In genomic region chr5:178213003-178213449, GRCh38 we compare ENCODE assay signal across 13 cellular contexts. TPM values are rescaled to one million over a fixed set of nuclear protein-coding genes. Genes with fewer than 3 reads are reported as not detected.
DNase-seq lines count a peak whose midpoint lies in the region; ATAC-seq and TF ChIP-seq lines count a peak whose summit lies in the region.
"Had no signal": no experiment of that assay in that cellular context is flagged by ENCODE, and none has a peak within 500 bp of the region (broad histone marks: within the 10 kb centered on the region; RNA-seq: fewer than 3 reads in every experiment).

No MANE protein-coding gene starts in this region.

- H3K9me2 ChIP-seq in HCT116 (ENCODE audit: insufficient read depth): no peaks in the 10 kb centered on the region

- H3K4me1 Mint-ChIP-seq in CD4-positive, alpha-beta memory T cell: peaks cover 13 to 23% (median 19%) of the 10 kb centered on the region in 4 donors
- H3K4me1 Mint-ChIP-seq in activated CD8-positive, alpha-beta memory T cell treated with anti-CD3 and anti-CD28 coated beads, Interleukin-2, amount 10 ng/mL, durations not matched to agents 7 days and 5 days: peaks cover 22% of the 10 kb centered on the region
- peaks cover 22% of the 10 kb centered on the region for H3K4me1 Mint-ChIP-seq in Calu3 (ENCODE audit: low read depth, unreplicated experiment)

- no peak overlapping the region for H3K4me2 ChIP-seq in HCT116 (ENCODE audit: low read length)

- TF ChIP-seq POLR2A in HCT116 (IDR thresholded peaks at IDR 0.05; ENCODE audit: borderline replicate concordance, extremely low read depth, insufficient read depth, insufficient read length): no peak

- peaks cover 0 to 2% (median 0%) of the 10 kb centered on the region in 8 donors for H3K9me3 Mint-ChIP-seq in CD4-positive, alpha-beta memory T cell
- H3K9me3 Mint-ChIP-seq in activated CD8-positive, alpha-beta memory T cell treated with anti-CD3 and anti-CD28 coated beads, Interleukin-2, amount 10 ng/mL, durations not matched to agents 7 days and 5 days (ENCODE audit: low read depth): no peaks in the 10 kb centered on the region
- H3K9me3 Mint-ChIP-seq in Calu3 (ENCODE audit: low read depth, unreplicated experiment): no peaks in the 10 kb centered on the region

- H3K27ac ChIP-seq in CD4-positive, alpha-beta memory T cell (ENCODE audit: low read depth, low read length): no peak overlapping the region
- H3K27ac ChIP-seq in HCT116 (ENCODE audit: low read depth, low read length): no peak overlapping the region

- no peaks in the 10 kb centered on the region for H3K9me3 ChIP-seq in CD4-positive, alpha-beta memory T cell (ENCODE audit: control insufficient read depth in 1 of 2, low read length in 2 of 2)
- no peaks in the 10 kb centered on the region for H3K9me3 ChIP-seq in HCT116 (ENCODE audit: control insufficient read depth in 1 of 2, insufficient read depth in 1 of 2, low read depth in 1 of 2, low read length in 2 of 2)
- H3K9me3 ChIP-seq in mucosa of descending colon: no peaks in the 10 kb centered on the region

- intact Hi-C loops in CD4-positive, alpha-beta memory T cell (cut with micrococcal nuclease): no loop called here
- intact Hi-C loops in HCT116 (cut with micrococcal nuclease) (no loop called here), mucosa of descending colon (cut with DNase I, micrococcal nuclease) (no loop called here), Calu3 (cut with micrococcal nuclease; ENCODE audit: unreplicated experiment) (no loop called here)

- H3K79me2 ChIP-seq in HCT116 (ENCODE audit: insufficient read depth, low read length): peaks cover 46% of the 10 kb centered on the region

- POLR2A ChIA-PET in CD4-positive, alpha-beta memory T cell (lab: Charles Lee; ENCODE audit: partially characterized antibody): interaction anchor here (1.2 to 2.1 kb wide), 3 partner anchors 8 to 18 kb away, joined by 4 to 9 read pairs (median 6); partner anchors contain the start of gene HNRNPAB
- POLR2A ChIA-PET in HCT116 (lab: Charles Lee): interaction anchor here (1.5 kb wide), 1 partner anchor 9 kb away, joined by 6 read pairs; the partner anchor contains the start of gene HNRNPAB

- RAD21 ChIA-PET in HCT116 (lab: Charles Lee; ENCODE audit: low non-redundant PET in 1 of 2, low total read pairs in 2 of 2, uncharacterized antibody in 2 of 2, unreplicated experiment in 2 of 2): no interaction called here

- H3K4me3 ChIP-seq in CD4-positive, alpha-beta memory T cell (ENCODE audit: low read length in 2 of 2): no peak overlapping the region
- H3K4me3 ChIP-seq in HCT116 (replicated peaks in 1 of 2; ENCODE audit: low read depth in 1 of 2, low read length in 2 of 2) (no peak overlapping the region), mucosa of descending colon (no peak overlapping the region)

- H3K27me3 Mint-ChIP-seq in CD4-positive, alpha-beta memory T cell: no peaks in the 10 kb centered on the region
- H3K27me3 Mint-ChIP-seq in activated CD8-positive, alpha-beta memory T cell treated with anti-CD3 and anti-CD28 coated beads, Interleukin-2, amount 10 ng/mL, durations not matched to agents 7 days and 5 days: no peaks in the 10 kb centered on the region
- H3K27me3 Mint-ChIP-seq in Calu3 (ENCODE audit: unreplicated experiment): no peaks in the 10 kb centered on the region

- no peak for TF ChIP-seq RAD21 in HCT116 (IDR thresholded peaks at IDR 0.05; ENCODE audit: low read depth)

- peaks cover 13% of the 10 kb centered on the region for H3K4me1 ChIP-seq in CD4-positive, alpha-beta memory T cell (ENCODE audit: insufficient read depth, low read length)
- H3K4me1 ChIP-seq in HCT116 (ENCODE audit: control insufficient read depth in 1 of 2, insufficient read depth in 2 of 2, low read length in 2 of 2): peaks cover 3 to 14% of the 10 kb centered on the region in 2 experiments; a peak in 3 of 4 replicates
- H3K4me1 ChIP-seq in mucosa of descending colon (ENCODE audit: low read depth): peaks cover 64% of the 10 kb centered on the region

- TF ChIP-seq CTCF in HCT116 (IDR thresholded peaks at IDR 0.05 in 2 of 3, conservative IDR thresholded peaks at IDR 0.05 in 1 of 3; ENCODE audit: borderline replicate concordance in 1 of 3, insufficient read depth in 1 of 3, low read depth in 2 of 3, low read length in 2 of 3) (no peak), mucosa of descending colon (IDR thresholded peaks at IDR 0.05) (no peak), Calu3 (IDR thresholded peaks at IDR 0.05; ENCODE audit: unreplicated experiment) (no peak)

- no peak overlapping the region for H3K9ac ChIP-seq in HCT116 (ENCODE audit: low read length)

- peaks cover 38 to 87% of the 10 kb centered on the region in 2 donors for H3K36me3 Mint-ChIP-seq in CD4-positive, alpha-beta memory T cell
- H3K36me3 Mint-ChIP-seq in activated CD8-positive, alpha-beta memory T cell treated with anti-CD3 and anti-CD28 coated beads, Interleukin-2, amount 10 ng/mL, durations not matched to agents 7 days and 5 days: peaks cover 70% of the 10 kb centered on the region
- peaks cover 96% of the 10 kb centered on the region for H3K36me3 Mint-ChIP-seq in Calu3 (ENCODE audit: insufficient read depth, unreplicated experiment)

- H3K4me3 Mint-ChIP-seq in CD4-positive, alpha-beta memory T cell: no peak overlapping the region
- no peak overlapping the region for H3K4me3 Mint-ChIP-seq in activated CD8-positive, alpha-beta memory T cell treated with anti-CD3 and anti-CD28 coated beads, Interleukin-2, amount 10 ng/mL, durations not matched to agents 7 days and 5 days
- no peak overlapping the region for H3K4me3 Mint-ChIP-seq in Calu3 (ENCODE audit: low read depth, unreplicated experiment)

- no TSS peak for BruUV-seq in HCT116 (replicated peaks; lab: Mats Ljungman, UMichigan)
- BruUV-seq in Calu3 (replicated peaks; lab: Mats Ljungman, UMichigan): no TSS peak

- no peaks in the 10 kb centered on the region for H3K27me3 ChIP-seq in CD4-positive, alpha-beta memory T cell (ENCODE audit: insufficient read depth, low read length)
- H3K27me3 ChIP-seq in HCT116 (ENCODE audit: insufficient read depth, low read length): no peaks in the 10 kb centered on the region

- ATAC-seq in HCT116: peak; percentile 15
- no peak for ATAC-seq in activated CD8-positive, alpha-beta memory T cell treated with anti-CD3 and anti-CD28 coated beads, Interleukin-2, amount 10 ng/mL, durations not matched to agents 7 days and 5 days
- ATAC-seq in mucosa of descending colon: peak; percentile 35
- no peak for ATAC-seq in HG02763 (IDR thresholded peaks at IDR 0.05; ENCODE audit: unreplicated experiment)

- DNase-seq in CD4-positive, alpha-beta memory T cell: no peak
- no peak for DNase-seq in HCT116 (ENCODE audit: low read depth, low spot score)
- DNase-seq in activated CD8-positive, alpha-beta memory T cell treated with anti-CD3 and anti-CD28 coated beads, Interleukin-2, amount 10 ng/mL, durations not matched to agents 7 days and 5 days: no peak
- peak in 1 of 3 donors; percentile 56 for DNase-seq in mucosa of descending colon
- no peak for DNase-seq in SK-N-DZ (ENCODE audit: low spot score)
- DNase-seq in Calu3: no peak
- no peak for DNase-seq in activated CD4-positive, alpha-beta T cell treated with anti-CD3 and anti-CD28 coated beads for 48 hours
- DNase-seq: C1 segment of cervical spinal cord, NCI-H1694 treated with DMSO at 0.1 percent for 48 hours had no signal

- H2AFZ ChIP-seq in HCT116 (ENCODE audit: low read depth, low read length, poor library complexity, severe bottlenecking): no peak overlapping the region

- peak overlapping the region in 4 of 7 donors; percentile 12 to 81 (median 54) for H3K27ac Mint-ChIP-seq in CD4-positive, alpha-beta memory T cell
- H3K27ac Mint-ChIP-seq in activated CD8-positive, alpha-beta memory T cell treated with anti-CD3 and anti-CD28 coated beads, Interleukin-2, amount 10 ng/mL, durations not matched to agents 7 days and 5 days: peak overlapping the region; percentile 22
- H3K27ac Mint-ChIP-seq in Calu3 (ENCODE audit: unreplicated experiment): no peak overlapping the region

- H3K36me3 ChIP-seq in CD4-positive, alpha-beta memory T cell (ENCODE audit: insufficient read depth, low read length): peaks cover 85% of the 10 kb centered on the region
- H3K36me3 ChIP-seq in HCT116 (ENCODE audit: control insufficient read depth in 1 of 2, insufficient read depth in 2 of 2, low read length in 2 of 2): peaks cover 57 to 71% of the 10 kb centered on the region in 2 experiments
- H3K36me3 ChIP-seq in mucosa of descending colon (ENCODE audit: low read depth): peaks cover 3% of the 10 kb centered on the region

- peaks cover 30% of the 10 kb centered on the region; the same call in 1 of the 2 replicates for H4K20me1 ChIP-seq in HCT116 (ENCODE audit: insufficient read depth)

- CTCF ChIA-PET in CD4-positive, alpha-beta memory T cell (lab: Charles Lee; ENCODE audit: partially characterized antibody): no interaction called here
- CTCF ChIA-PET in HCT116 (lab: Charles Lee) (no interaction called here), Calu3 (lab: Charles Lee) (no interaction called here)
- CTCF ChIA-PET in activated CD8-positive, alpha-beta memory T cell treated with anti-CD3 and anti-CD28 coated beads, Interleukin-2, amount 10 ng/mL, durations not matched to agents 7 days and 5 days (lab: Charles Lee): interaction anchor here (1.8 kb wide), 1 partner anchor 8 kb away, joined by 4 read pairs; the partner anchor contains the start of gene HNRNPAB

RNA-seq across cellular contexts. Expression of gene HNRNPAB, which starts 8.7 kb away (rescaled TPM):
- 10 to 100 TPM; 82.1 to 85.3 TPM for total RNA-seq in CD4-positive, alpha-beta memory T cell
- 10 to 100 TPM; 29.4 to 75.3 TPM for polyA plus RNA-seq in CD4-positive, alpha-beta memory T cell
- 273 TPM for total RNA-seq in HCT116 (2021; ENCODE audit: unreplicated experiment)
- polyA plus RNA-seq in HCT116 (2012): 95.5 and 118 TPM in 2 replicates
- 100 to 1,000 TPM; 268 to 391 TPM for total RNA-seq in activated CD8-positive, alpha-beta memory T cell treated with anti-CD3 and anti-CD28 coated beads, Interleukin-2, amount 10 ng/mL, durations not matched to agents 7 days and 5 days
- 100 to 1,000 TPM; 209 to 327 (median 244) TPM for total RNA-seq in mucosa of descending colon
- polyA plus RNA-seq in SK-N-DZ (2014; cell fraction: cytosol; rRNA removed): 198 and 227 TPM in 2 replicates
- polyA plus RNA-seq in SK-N-DZ (2014; cell fraction: nucleus; rRNA removed): 117 and 183 TPM in 2 replicates
- 306 and 314 TPM in 2 replicates for total RNA-seq in Calu3 (2022)

RNA-seq across cellular contexts. Expression of gene PHYKPL, which starts 19.6 kb away (rescaled TPM):
- total RNA-seq in CD4-positive, alpha-beta memory T cell: 100 to 1,000 TPM; 234 to 251 TPM
- polyA plus RNA-seq in CD4-positive, alpha-beta memory T cell: 10 to 100 TPM; 38.7 to 44.6 TPM
- total RNA-seq in HCT116 (2021; ENCODE audit: unreplicated experiment): 57.8 TPM
- 40.9 and 42.3 TPM in 2 replicates for polyA plus RNA-seq in HCT116 (2012)
- total RNA-seq in activated CD8-positive, alpha-beta memory T cell treated with anti-CD3 and anti-CD28 coated beads, Interleukin-2, amount 10 ng/mL, durations not matched to agents 7 days and 5 days: 100 to 1,000 TPM; 117 to 120 TPM
- 100 to 1,000 TPM; 179 to 331 (median 194) TPM for total RNA-seq in mucosa of descending colon
- 6.3 and 6.7 TPM in 2 replicates for polyA plus RNA-seq in SK-N-DZ (2014; cell fraction: cytosol; rRNA removed)
- polyA plus RNA-seq in SK-N-DZ (2014; cell fraction: nucleus; rRNA removed): 45.2 and 56.1 TPM in 2 replicates
- total RNA-seq in Calu3 (2022): 87.5 and 96.7 TPM in 2 replicates

RNA-seq across cellular contexts. Expression of gene GMCL2, which starts 25.9 kb away (rescaled TPM):
- not detected for total RNA-seq in CD4-positive, alpha-beta memory T cell
- polyA plus RNA-seq in CD4-positive, alpha-beta memory T cell: not detected
- total RNA-seq in HCT116 (2021; ENCODE audit: unreplicated experiment) (not detected), mucosa of descending colon (not detected), Calu3 (2022) (not detected in 2 replicates)
- polyA plus RNA-seq in HCT116 (2012): not detected in 2 replicates
- not detected for total RNA-seq in activated CD8-positive, alpha-beta memory T cell treated with anti-CD3 and anti-CD28 coated beads, Interleukin-2, amount 10 ng/mL, durations not matched to agents 7 days and 5 days
- not detected in 2 replicates for polyA plus RNA-seq in SK-N-DZ (2014; cell fraction: cytosol; rRNA removed)
- polyA plus RNA-seq in SK-N-DZ (2014; cell fraction: nucleus; rRNA removed): not detected in 2 replicates
- total RNA-seq: astrocyte; osteocyte; T-helper 2 cell treated with Interferon-gamma antibody and Interleukin-4, amounts not matched to agents 100 ng/mL and 5 ng/mL, for 36 hours had no signal

RNA-seq across cellular contexts. Expression of gene NHP2, which starts 59.3 kb away (rescaled TPM):
- total RNA-seq in CD4-positive, alpha-beta memory T cell: 10 to 100 TPM; 64.1 to 69.5 TPM
- polyA plus RNA-seq in CD4-positive, alpha-beta memory T cell: 100 to 1,000 TPM; 208 to 250 TPM
- total RNA-seq in HCT116 (2021; ENCODE audit: unreplicated experiment) (260 TPM), mucosa of descending colon (10 to 100 TPM; 64.8 to 90.2 (median 68.5) TPM), Calu3 (2022) (182 and 193 TPM in 2 replicates)
- 256 and 304 TPM in 2 replicates for polyA plus RNA-seq in HCT116 (2012)
- total RNA-seq in activated CD8-positive, alpha-beta memory T cell treated with anti-CD3 and anti-CD28 coated beads, Interleukin-2, amount 10 ng/mL, durations not matched to agents 7 days and 5 days: 100 to 1,000 TPM; 144 to 168 TPM
- polyA plus RNA-seq in SK-N-DZ (2014; cell fraction: cytosol; rRNA removed): 979 and 1,102 TPM in 2 replicates
- polyA plus RNA-seq in SK-N-DZ (2014; cell fraction: nucleus; rRNA removed): 486 and 595 TPM in 2 replicates

Comparison
In these comparisons a context has a peak if more than half of its experiments do, and no peak if none do; other contexts are left out.
1. ATAC-seq: peak in HCT116 (single experiment) and mucosa of descending colon (single experiment); none in activated CD8-positive, alpha-beta memory T cell treated with anti-CD3 and anti-CD28 coated beads, Interleukin-2, amount 10 ng/mL, durations not matched to agents 7 days and 5 days (single experiment) and HG02763 (single experiment).